In genomic region chr1:145994391-145995120, GRCh38 we compare ENCODE assay signal across 9 cellular contexts. TPM values are rescaled to one million over a fixed set of nuclear protein-coding genes. Genes with fewer than 3 reads are reported as not detected.
A peak's percentile ranks its signal among the peaks of the same experiment; 100 is the strongest.
DNase-seq lines count a peak whose midpoint lies in the region; ATAC-seq, FAIRE-seq and TF ChIP-seq lines count a peak whose summit lies in the region.
"Had no signal": no experiment of that assay in that cellular context is flagged by ENCODE, and none has a peak within 500 bp of the region (broad histone marks: within the 10 kb centered on the region; RNA-seq: fewer than 3 reads in every experiment).

No MANE protein-coding gene starts in this region.

- peaks cover 58% of the 10 kb centered on the region for H3K36me3 Mint-ChIP-seq in central memory CD8-positive, alpha-beta T cell (ENCODE audit: insufficient read depth)
- H3K36me3 Mint-ChIP-seq in naive thymus-derived CD4-positive, alpha-beta T cell: peaks cover 31 to 52% (median 50%) of the 10 kb centered on the region in 5 donors

- ATAC-seq in central memory CD8-positive, alpha-beta T cell (replicated peaks; ENCODE audit: extremely low read depth, poor library complexity, severe bottlenecking): no peak
- no peak for ATAC-seq in naive thymus-derived CD4-positive, alpha-beta T cell
- no peak for ATAC-seq in GM21423 (IDR thresholded peaks at IDR 0.05; ENCODE audit: unreplicated experiment)
- ATAC-seq in esophagus mucosa: no peak

- DNase-seq in GM12891 (ENCODE audit: insufficient read length, low spot score) (no peak), GM03348 (ENCODE audit: low spot score) (no peak), activated gamma-delta T cell (lab: John Stamatoyannopoulos, UW) (no peak)
- DNase-seq in central memory CD8-positive, alpha-beta T cell (ENCODE audit: low spot score in 2 of 2): no peak
- peak in 1 of 9 donors; percentile 11 for DNase-seq in naive thymus-derived CD4-positive, alpha-beta T cell

- intact Hi-C loops in naive thymus-derived CD4-positive, alpha-beta T cell (cut with micrococcal nuclease): loop anchor here in 1 of 2 donors (5.0 kb wide), 1 partner anchor 32 kb away; the partner anchor contains the start of genes ANKRD34A and POLR3GL

- H3K27me3 ChIP-seq in naive thymus-derived CD4-positive, alpha-beta T cell (ENCODE audit: control insufficient read depth in 2 of 2, insufficient read depth in 2 of 2, low read length in 2 of 2): no peaks in the 10 kb centered on the region

- H3K9me3 ChIP-seq in naive thymus-derived CD4-positive, alpha-beta T cell (ENCODE audit: control insufficient read depth in 2 of 3, low read length in 3 of 3): no peaks in the 10 kb centered on the region

- no peaks in the 10 kb centered on the region for H3K27me3 Mint-ChIP-seq in central memory CD8-positive, alpha-beta T cell
- H3K27me3 Mint-ChIP-seq in naive thymus-derived CD4-positive, alpha-beta T cell: peaks cover 0 to 3% (median 0%) of the 10 kb centered on the region in 5 donors

- peak overlapping the region; percentile 93 for H3K27ac Mint-ChIP-seq in central memory CD8-positive, alpha-beta T cell (ENCODE audit: low read depth)
- H3K27ac Mint-ChIP-seq in naive thymus-derived CD4-positive, alpha-beta T cell: peak overlapping the region; percentile 94 to 99 (median 97)

- peaks cover 36 to 47% (median 37%) of the 10 kb centered on the region in 3 experiments for H3K36me3 ChIP-seq in naive thymus-derived CD4-positive, alpha-beta T cell (ENCODE audit: control insufficient read depth in 2 of 3, insufficient read depth in 3 of 3, low read length in 3 of 3)

- H3K4me3 Mint-ChIP-seq in central memory CD8-positive, alpha-beta T cell: peak overlapping the region; percentile 94
- peak overlapping the region; percentile 89 to 99 (median 98) for H3K4me3 Mint-ChIP-seq in naive thymus-derived CD4-positive, alpha-beta T cell

- TF ChIP-seq POLR2A in GM12891 (IDR thresholded peaks at IDR 0.05; ENCODE audit: low read depth, low read length) (peak; percentile 33), Raji (IDR thresholded peaks at IDR 0.05; ENCODE audit: insufficient read depth, low read depth, low read length) (0 out of 2 replicates have a peak, but pooled peaks have one; percentile 4)

- no peaks in the 10 kb centered on the region for H3K9me3 Mint-ChIP-seq in central memory CD8-positive, alpha-beta T cell
- peaks cover 0 to 14% (median 0%) of the 10 kb centered on the region in 11 donors for H3K9me3 Mint-ChIP-seq in naive thymus-derived CD4-positive, alpha-beta T cell

- POLR2A ChIA-PET in naive thymus-derived CD4-positive, alpha-beta T cell (lab: Charles Lee): interaction anchor here (0.7 to 35.8 kb wide), 11 partner anchors 8 to 146 kb away, joined by 3 to 1779 read pairs (median 24); partner anchors contain the start of genes ANKRD34A, HJV, LIX1L and PIAS3

- CTCF ChIA-PET in naive thymus-derived CD4-positive, alpha-beta T cell (lab: Charles Lee): interaction anchor here (1.4 to 12.8 kb wide), 4 partner anchors 9 to 20 kb away, joined by 3 to 193 read pairs (median 12); no protein-coding TSS in a partner anchor

- peak overlapping the region; percentile 91 for H3K27ac ChIP-seq in naive thymus-derived CD4-positive, alpha-beta T cell (ENCODE audit: low read depth, low read length)

- H3K4me1 Mint-ChIP-seq in central memory CD8-positive, alpha-beta T cell: peaks cover 74% of the 10 kb centered on the region
- H3K4me1 Mint-ChIP-seq in naive thymus-derived CD4-positive, alpha-beta T cell: peaks cover 37 to 75% (median 57%) of the 10 kb centered on the region in 7 donors

- peak overlapping the region; percentile 97 for H3K4me3 ChIP-seq in naive thymus-derived CD4-positive, alpha-beta T cell (ENCODE audit: low read length)

- peak; percentile 61 for FAIRE-seq in GM12891 (lab: Jason Lieb, UNC)

- H3K4me1 ChIP-seq in naive thymus-derived CD4-positive, alpha-beta T cell (ENCODE audit: control insufficient read depth in 2 of 2, insufficient read depth in 2 of 2, low read length in 2 of 2): peaks cover 29 to 39% of the 10 kb centered on the region in 2 donors

TF ChIP-seq in GM12891, 5 proteins besides CTCF, POLR2A, EP300 and RAD21:
- TF ChIP-seq SPI1 (IDR thresholded peaks at IDR 0.05; ENCODE audit: low read depth, low read length) (peak; percentile 73), PAX5 (IDR thresholded peaks at IDR 0.05; ENCODE audit: insufficient read depth, low read length, severe bottlenecking) (no peak), POLR2AphosphoS5 (IDR thresholded peaks at IDR 0.05; ENCODE audit: low read depth, low read length) (peak; percentile 49; the same call in 1 of the 2 replicates)

RNA-seq across cellular contexts. Expression of gene TXNIP, which starts 1.8 kb away (rescaled TPM):
- 129 TPM for polyA plus RNA-seq in GM12891 (2012; ENCODE audit: low read depth, missing spikeins)
- 1,000 to 10,000 TPM in 1 of 5 experiments, 100 to 1,000 TPM in 4; 498 to 1,101 (median 659) TPM for total RNA-seq in naive thymus-derived CD4-positive, alpha-beta T cell
- 1,000 to 10,000 TPM; 3,808 to 5,430 TPM for polyA plus RNA-seq in naive thymus-derived CD4-positive, alpha-beta T cell
- 77.7 TPM for total RNA-seq in esophagus mucosa

RNA-seq across cellular contexts. Expression of gene HJV, which starts 27.0 kb away (rescaled TPM):
- polyA plus RNA-seq in GM12891 (2012; ENCODE audit: low read depth, missing spikeins): not detected
- not detected for total RNA-seq in naive thymus-derived CD4-positive, alpha-beta T cell
- not detected for polyA plus RNA-seq in naive thymus-derived CD4-positive, alpha-beta T cell
- not detected for total RNA-seq in esophagus mucosa
- total RNA-seq: NCI-H460 had no signal

RNA-seq across cellular contexts. Expression of gene POLR3GL, which starts 30.1 kb away (rescaled TPM):
- polyA plus RNA-seq in GM12891 (2012; ENCODE audit: low read depth, missing spikeins): 28.2 TPM
- total RNA-seq in naive thymus-derived CD4-positive, alpha-beta T cell: 10 to 100 TPM; 20.7 to 37.5 (median 25.5) TPM
- polyA plus RNA-seq in naive thymus-derived CD4-positive, alpha-beta T cell: 100 to 1,000 TPM in 1 of 2 donors, 10 to 100 TPM in 1; 99.6 to 113 TPM
- 6.1 TPM for total RNA-seq in esophagus mucosa

RNA-seq across cellular contexts. Expression of gene ANKRD34A, which starts 30.2 kb away (rescaled TPM):
- polyA plus RNA-seq in GM12891 (2012; ENCODE audit: low read depth, missing spikeins): 1.5 TPM
- total RNA-seq in naive thymus-derived CD4-positive, alpha-beta T cell: 1 to 10 TPM in 3 of 5 experiments, under 1 TPM in 2; 0.54 to 1.5 (median 1.2) TPM
- polyA plus RNA-seq in naive thymus-derived CD4-positive, alpha-beta T cell: under 1 TPM; 0.11 to 0.22 TPM
- total RNA-seq in esophagus mucosa: 0.12 TPM

RNA-seq across cellular contexts. Expression of gene LIX1L, which starts 36.7 kb away (rescaled TPM):
- 6.1 TPM for polyA plus RNA-seq in GM12891 (2012; ENCODE audit: low read depth, missing spikeins)
- 10 to 100 TPM; 31.6 to 59.2 (median 47.6) TPM for total RNA-seq in naive thymus-derived CD4-positive, alpha-beta T cell
- polyA plus RNA-seq in naive thymus-derived CD4-positive, alpha-beta T cell: 10 to 100 TPM; 29.3 to 32.1 TPM
- total RNA-seq in esophagus mucosa: 4.3 TPM
